ENCODE assay signal across 3 cellular contexts in genomic region chr21:26191609-26192008, GRCh38.
"Had no signal": no experiment of that assay in that cellular context is flagged by ENCODE, and none has a peak within 500 bp of the region (broad histone marks: within the 10 kb centered on the region; RNA-seq: fewer than 3 reads in every experiment).

No MANE protein-coding gene starts in this region.

- H3K4me3 ChIP-seq: GM12878 had no signal

- DNase-seq: GDM1, GF-D8 had no signal

- ATAC-seq: GM12878 had no signal
